In the genomic region with DNA sequence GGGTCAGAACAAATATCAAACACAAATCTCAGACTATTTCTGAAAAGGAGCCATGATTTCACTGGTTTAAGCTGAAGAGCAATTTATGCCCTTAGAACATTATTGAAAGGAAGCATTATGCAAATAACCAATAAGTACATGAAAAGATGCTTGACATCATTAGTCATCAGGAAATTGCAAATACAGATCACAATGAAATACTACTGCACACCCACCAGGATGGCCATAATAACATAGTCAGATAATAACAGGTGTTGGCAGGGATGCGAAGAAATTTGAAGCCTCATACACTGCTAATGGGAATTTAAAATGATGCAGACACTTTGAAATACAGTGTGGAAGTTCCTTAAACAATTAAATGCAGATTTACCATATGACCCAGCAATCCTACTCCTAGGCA, we compare ENCODE assay signal across 20 cellular contexts.
DNase-seq lines count a peak whose midpoint lies in the region; ATAC-seq and TF ChIP-seq lines count a peak whose summit lies in the region.
"Had no signal": no experiment of that assay in that cellular context is flagged by ENCODE, and none has a peak within 500 bp of the region (broad histone marks: within the 10 kb centered on the region; RNA-seq: fewer than 3 reads in every experiment).

No MANE protein-coding gene starts in this region.

- peak overlapping the region; percentile 75 for H3K27ac Mint-ChIP-seq in mesothelial cell of epicardium
- H3K27ac Mint-ChIP-seq: activated naive CD8-positive, alpha-beta T cell treated with anti-CD3 and anti-CD28 coated beads, Interleukin-2, amount 10 ng/mL, durations not matched to agents 7 days and 5 days; natural killer cell treated with Interleukin-12 subunit alpha and Interleukin-12 subunit beta and Interleukin-15 and Interleukin-18, amount 100 ng/mL, for 72 hours; type B pancreatic cell had no signal

- ATAC-seq in GM21423 (IDR thresholded peaks at IDR 0.05; ENCODE audit: unreplicated experiment) = no peak
- ATAC-seq: A549; foreskin keratinocyte; HCT116; natural killer cell treated with Interleukin-12 subunit alpha and Interleukin-12 subunit beta and Interleukin-15 and Interleukin-18, amount 100 ng/mL, for 72 hours had no signal

- H3K4me3 Mint-ChIP-seq in mesothelial cell of epicardium = no peak overlapping the region
- H3K4me3 Mint-ChIP-seq: activated naive CD8-positive, alpha-beta T cell treated with anti-CD3 and anti-CD28 coated beads, Interleukin-2, amount 10 ng/mL, durations not matched to agents 7 days and 5 days; natural killer cell treated with Interleukin-12 subunit alpha and Interleukin-12 subunit beta and Interleukin-15 and Interleukin-18, amount 100 ng/mL, for 72 hours; type B pancreatic cell had no signal

- H3K9me3 Mint-ChIP-seq in mesothelial cell of epicardium = no peaks in the 10 kb centered on the region
- H3K9me3 Mint-ChIP-seq: activated naive CD8-positive, alpha-beta T cell treated with anti-CD3 and anti-CD28 coated beads, Interleukin-2, amount 10 ng/mL, durations not matched to agents 7 days and 5 days; natural killer cell treated with Interleukin-12 subunit alpha and Interleukin-12 subunit beta and Interleukin-15 and Interleukin-18, amount 100 ng/mL, for 72 hours; type B pancreatic cell had no signal

- H3K4me1 Mint-ChIP-seq in mesothelial cell of epicardium = peaks cover 59% of the 10 kb centered on the region
- H3K4me1 Mint-ChIP-seq: activated naive CD8-positive, alpha-beta T cell treated with anti-CD3 and anti-CD28 coated beads, Interleukin-2, amount 10 ng/mL, durations not matched to agents 7 days and 5 days had no signal

- no peaks in the 10 kb centered on the region for H3K36me3 Mint-ChIP-seq in mesothelial cell of epicardium
- H3K36me3 Mint-ChIP-seq: activated naive CD8-positive, alpha-beta T cell treated with anti-CD3 and anti-CD28 coated beads, Interleukin-2, amount 10 ng/mL, durations not matched to agents 7 days and 5 days; natural killer cell treated with Interleukin-12 subunit alpha and Interleukin-12 subunit beta and Interleukin-15 and Interleukin-18, amount 100 ng/mL, for 72 hours; type B pancreatic cell had no signal

- H3K27me3 Mint-ChIP-seq in mesothelial cell of epicardium (ENCODE audit: low read depth) = no peaks in the 10 kb centered on the region

- no peak for TF ChIP-seq CTCF in mesothelial cell of epicardium (IDR thresholded peaks at IDR 0.05; ENCODE audit: unreplicated experiment)

- DNase-seq in NCI-H1417 (lab: John Stamatoyannopoulos, UW) (peak in 2 of 3 experiments; percentile 14 to 77), NCI-H1417 treated with DMSO at 0.1 percent for 48 hours (lab: John Stamatoyannopoulos, UW) (no peak), NCI-H1930 (lab: John Stamatoyannopoulos, UW) (peak; percentile 35 to 58), NCI-H69 (lab: John Stamatoyannopoulos, UW) (peak; percentile 85), mesothelial cell of epicardium (ENCODE audit: low spot score in 2 of 2, unreplicated experiment in 2 of 2) (no peak), activated gamma-delta T cell treated with Interleukin-2 at 50 U/mL for 16 hours (no peak), HUDEP-2 (lab: John Stamatoyannopoulos, UW; ENCODE audit: unreplicated experiment in 76 of 76) (no peak)
- DNase-seq: activated CD4-positive, alpha-beta T cell treated with anti-CD3 and anti-CD28 coated beads, Interleukin-2, amount 50 U/mL, for 48 hours; activated CD4-positive, CD25-positive, alpha-beta regulatory T cell; activated naive CD8-positive, alpha-beta T cell treated with anti-CD3 and anti-CD28 coated beads, Interleukin-2, amount 10 ng/mL, durations not matched to agents 7 days and 5 days; BE2C; foreskin keratinocyte; left ventricle myocardium inferior; NCI-H510A; SJCRH30 had no signal

Comparison
In these comparisons a context has a peak if more than half of its experiments do, and no peak if none do; other contexts are left out.
1. DNase-seq: peak in NCI-H1417 (2 of 3), NCI-H1930 (2 of 2) and NCI-H69 (single experiment); none in NCI-H1417 treated with DMSO at 0.1 percent for 48 hours (single experiment), mesothelial cell of epicardium (0 of 2), activated gamma-delta T cell treated with Interleukin-2 at 50 U/mL for 16 hours (single experiment) and HUDEP-2 (0 of 76).